ENCODE assay signal across 10 cellular contexts in genomic region chr2:203240491-203240890, GRCh38. TPM values are rescaled to one million over a fixed set of nuclear protein-coding genes. Genes with fewer than 3 reads are reported as not detected.
DNase-seq lines count a peak whose midpoint lies in the region; ATAC-seq and TF ChIP-seq lines count a peak whose summit lies in the region.
"Had no signal": no experiment of that assay in that cellular context is flagged by ENCODE, and none has a peak within 500 bp of the region (broad histone marks: within the 10 kb centered on the region; RNA-seq: fewer than 3 reads in every experiment).

No MANE protein-coding gene starts in this region.

- no peak for TF ChIP-seq POLR2A in suprapubic skin (IDR thresholded peaks at IDR 0.05)

- no peak for ATAC-seq in HG02798 (IDR thresholded peaks at IDR 0.05; ENCODE audit: poor library complexity, unreplicated experiment)
- no peak for ATAC-seq in GM21526 (IDR thresholded peaks at IDR 0.05; ENCODE audit: low FRiP score, unreplicated experiment)

- no peaks in the 10 kb centered on the region for H3K9me3 ChIP-seq in BLaER1 treated with 17β-estradiol and CSF1 and Interleukin-3, amounts not matched to agents 10 nM and 100 nM (replicated peaks in 1 of 11)
- H3K9me3 ChIP-seq in HUES64 (ENCODE audit: insufficient read depth, low read depth, low read length): no peaks in the 10 kb centered on the region
- H3K9me3 ChIP-seq in adipocyte (ENCODE audit: control insufficient read depth, low read length): no peaks in the 10 kb centered on the region
- no peaks in the 10 kb centered on the region for H3K9me3 ChIP-seq in mucosa of stomach (ENCODE audit: control insufficient read depth, low read length)
- no peaks in the 10 kb centered on the region for H3K9me3 ChIP-seq in suprapubic skin

- TF ChIP-seq CTCF in suprapubic skin (IDR thresholded peaks at IDR 0.05): no peak

- H3K4me1 ChIP-seq in BLaER1 treated with 17β-estradiol and CSF1 and Interleukin-3, amounts not matched to agents 10 nM and 100 nM: peaks cover 13 to 30% (median 22%) of the 10 kb centered on the region in 10 experiments
- H3K4me1 ChIP-seq in HUES64 (ENCODE audit: insufficient read depth, low read length) (no peaks in the 10 kb centered on the region), adipocyte (ENCODE audit: control insufficient read depth, insufficient read depth, low read length) (peaks cover 17% of the 10 kb centered on the region), mucosa of stomach (ENCODE audit: control insufficient read depth, insufficient read depth, low read length) (peaks cover 9% of the 10 kb centered on the region), suprapubic skin (peaks cover 22% of the 10 kb centered on the region)

- peak overlapping the region in 5 of 11 experiments; percentile 83 to 94 (median 92); a peak in 5 of 22 replicates for H3K9ac ChIP-seq in BLaER1 treated with 17β-estradiol and CSF1 and Interleukin-3, amounts not matched to agents 10 nM and 100 nM
- H3K9ac ChIP-seq in HUES64 (ENCODE audit: low read depth, low read length) (peak overlapping the region; percentile 91; the same call in 1 of the 2 replicates), adipocyte (ENCODE audit: low read length) (peak overlapping the region; percentile 97), mucosa of stomach (ENCODE audit: low read length) (peak overlapping the region; percentile 13)

- H3K27me3 ChIP-seq in BLaER1 treated with 17β-estradiol and CSF1 and Interleukin-3, amounts not matched to agents 10 nM and 100 nM: no peaks in the 10 kb centered on the region
- H3K27me3 ChIP-seq in HUES64 (ENCODE audit: insufficient read depth, low read length) (no peaks in the 10 kb centered on the region), adipocyte (replicated peaks; ENCODE audit: control insufficient read depth, insufficient read depth, low read length) (no peaks in the 10 kb centered on the region), mucosa of stomach (ENCODE audit: control insufficient read depth, insufficient read depth, low read length) (no peaks in the 10 kb centered on the region), suprapubic skin (no peaks in the 10 kb centered on the region)

- H3K4me2 ChIP-seq in BLaER1 treated with 17β-estradiol and CSF1 and Interleukin-3, amounts not matched to agents 10 nM and 100 nM: peak overlapping the region; percentile 73 to 97 (median 88)

- H3K27ac ChIP-seq in BLaER1 treated with 17β-estradiol and CSF1 and Interleukin-3, amounts not matched to agents 10 nM and 100 nM: peak overlapping the region in 1 of 11 experiments; percentile 94; a peak in 1 of 22 replicates
- H3K27ac ChIP-seq in HUES64 (ENCODE audit: low read depth, low read length) (no peak overlapping the region), suprapubic skin (no peak overlapping the region)

- 93% methylated on average over 5 of the region's 5 CpGs for WGBS in HUES64
- 71% methylated on average over 5 of the region's 5 CpGs for WGBS in suprapubic skin

- H3K36me3 ChIP-seq in BLaER1 treated with 17β-estradiol and CSF1 and Interleukin-3, amounts not matched to agents 10 nM and 100 nM: peaks cover 25 to 43% (median 32%) of the 10 kb centered on the region in 11 experiments
- H3K36me3 ChIP-seq in HUES64 (ENCODE audit: insufficient read depth, low read length) (peaks cover 6% of the 10 kb centered on the region; the same call in 1 of the 2 replicates), adipocyte (ENCODE audit: control insufficient read depth, insufficient read depth, low read length, severe bottlenecking) (peaks cover 4% of the 10 kb centered on the region), mucosa of stomach (ENCODE audit: control insufficient read depth, insufficient read depth, low read length) (no peaks in the 10 kb centered on the region), suprapubic skin (peaks cover 19% of the 10 kb centered on the region)

- H3K4me3 ChIP-seq in BLaER1 treated with 17β-estradiol and CSF1 and Interleukin-3, amounts not matched to agents 10 nM and 100 nM: peak overlapping the region in 9 of 10 experiments; percentile 74 to 95 (median 77); a peak in 14 of 20 replicates
- H3K4me3 ChIP-seq in HUES64 (ENCODE audit: low read length) (peak overlapping the region; percentile 81; the same call in 1 of the 2 replicates), adipocyte (ENCODE audit: low read length) (peak overlapping the region; percentile 98), mucosa of stomach (ENCODE audit: low read length) (no peak overlapping the region), suprapubic skin (no peak overlapping the region)

- DNase-seq in adipocyte (ENCODE audit: low read depth): no peak
- no peak for DNase-seq in suprapubic skin (ENCODE audit: low spot score in 2 of 2)
- DNase-seq in DMS114 treated with DMSO at 0.1 percent for 48 hours (lab: John Stamatoyannopoulos, UW; ENCODE audit: unreplicated experiment): no peak
- DNase-seq: NCI-H1105, T1000 had no signal

- peaks cover 0 to 43% (median 9%) of the 10 kb centered on the region in 11 experiments; a peak in 12 of 22 replicates for H4K20me1 ChIP-seq in BLaER1 treated with 17β-estradiol and CSF1 and Interleukin-3, amounts not matched to agents 10 nM and 100 nM

- TF ChIP-seq EP300 in suprapubic skin (IDR thresholded peaks at IDR 0.05): no peak

RNA-seq across cellular contexts. Expression of gene CYP20A1, which starts 1.7 kb away (rescaled TPM):
- polyA plus RNA-seq in HUES64 (2013, experiment 1 of 2): 10.4 TPM
- 12.9 TPM for polyA plus RNA-seq in HUES64 (2013, experiment 2 of 2)
- total RNA-seq in suprapubic skin: 10 to 100 TPM; 20.8 to 25.9 (median 24.9) TPM

Comparison
In these comparisons a context has a peak if more than half of its experiments do, and no peak if none do; other contexts are left out.
1. H3K4me3 ChIP-seq: peak in BLaER1 treated with 17β-estradiol and CSF1 and Interleukin-3, amounts not matched to agents 10 nM and 100 nM (9 of 10), HUES64 (single experiment) and adipocyte (single experiment); none in mucosa of stomach (single experiment) and suprapubic skin (single experiment).